Comparison of ENCODE assay signal across 8 cellular contexts in genomic region chr10:73252445-73253225, GRCh38. TPM values are rescaled to one million over a fixed set of nuclear protein-coding genes. Genes with fewer than 3 reads are reported as not detected.
A peak's percentile ranks its signal among the peaks of the same experiment; 100 is the strongest.
DNase-seq lines count a peak whose midpoint lies in the region; ATAC-seq and TF ChIP-seq lines count a peak whose summit lies in the region.

TSS of gene MRPS16 (minus strand) at chr10:73252644. CDS start at chr10:73252482, 162 bp downstream.

- H3K9me3 ChIP-seq in right cardiac atrium (ENCODE audit: control insufficient read depth, low read length): no peaks in the 10 kb centered on the region
- H3K9me3 ChIP-seq in uterus: no peaks in the 10 kb centered on the region

- H3K27me3 ChIP-seq in right cardiac atrium (ENCODE audit: control insufficient read depth, insufficient read depth): no peaks in the 10 kb centered on the region
- no peaks in the 10 kb centered on the region for H3K27me3 ChIP-seq in uterus

- TF ChIP-seq POLR2A in uterus (IDR thresholded peaks at IDR 0.05): peak; percentile 41 to 71

- ATAC-seq in GM18498 (IDR thresholded peaks at IDR 0.05; ENCODE audit: unreplicated experiment) (peak; percentile 82), HG02938 (IDR thresholded peaks at IDR 0.05; ENCODE audit: unreplicated experiment) (peak; percentile 80), right cardiac atrium (peak; percentile 98 to 99)

- peaks cover 4% of the 10 kb centered on the region for H3K4me1 ChIP-seq in right cardiac atrium (ENCODE audit: control insufficient read depth, insufficient read depth, low read length)
- no peaks in the 10 kb centered on the region for H3K4me1 ChIP-seq in uterus

- intact Hi-C loops in T-helper 2 cell treated with Interferon-gamma antibody and Interleukin-4, amounts not matched to agents 100 ng/mL and 5 ng/mL, for 36 hours (cut with micrococcal nuclease): loop anchor here (1.0 to 10.0 kb wide), 6 partner anchors 84 to 898 kb away; partner anchors contain the start of genes CFAP70, DNAJB12, ECD and FAM149B1
- intact Hi-C loops in right cardiac atrium (cut with DNase I): no loop called here
- intact Hi-C loops in uterus (cut with DNase I; ENCODE audit: low total_unique reads): no loop called here

- H3K36me3 ChIP-seq in uterus: no peaks in the 10 kb centered on the region

- peak in 1 of 4 experiments; percentile 5 for TF ChIP-seq CTCF in uterus (IDR thresholded peaks at IDR 0.05)

- H3K4me3 ChIP-seq in right cardiac atrium (ENCODE audit: low read length) (peak within 1 kb of the TSS; percentile 63), uterus (peak within 1 kb of the TSS; percentile 85 to 93)

- peak within 1 kb of the TSS; percentile 89 for H3K27ac ChIP-seq in right cardiac atrium (ENCODE audit: low read length)
- H3K27ac ChIP-seq in uterus: peak within 1 kb of the TSS; percentile 77 to 94

- DNase-seq in NCI-H187 treated with DMSO at 0.1 percent for 48 hours (lab: John Stamatoyannopoulos, UW) (peak; percentile 82), anterior cingulate cortex (lab: John Stamatoyannopoulos, UW) (peak; percentile 56 to 97 (median 92)), right cardiac atrium (peak; percentile 93 to 97 (median 95)), pulmonary artery endothelial cell (ENCODE audit: low read depth, low spot score) (peak; percentile 85), uterus (peak; percentile 93 to 95)

- WGBS in right cardiac atrium: under 1% methylated on average over 51 of the region's 51 CpGs

RNA-seq across cellular contexts. Expression of gene MRPS16, which starts in this region (rescaled TPM):
- 105 and 107 TPM in 2 replicates for total RNA-seq in T-helper 2 cell treated with Interferon-gamma antibody and Interleukin-4, amounts not matched to agents 100 ng/mL and 5 ng/mL, for 36 hours
- total RNA-seq in right cardiac atrium: 10 to 100 TPM; 66.9 to 85.1 (median 79.3) TPM
- polyA plus RNA-seq in right cardiac atrium: 80.0 TPM
- total RNA-seq in pulmonary artery endothelial cell: 80.8 and 95.5 TPM in 2 replicates
- 10 to 100 TPM in 3 of 4 donors, 1 to 10 TPM in 1; 6.8 to 67.7 (median 54.0) TPM for total RNA-seq in uterus

Comparison
In these comparisons a context has a peak if more than half of its experiments do, and no peak if none do; other contexts are left out.
1. Peak in every context shown above with its lines: DNase-seq, ATAC-seq, H3K4me3 ChIP-seq and H3K27ac ChIP-seq.